ENCODE assay signal across 24 cellular contexts in genomic region chr1:106676021-106676420, GRCh38.
A peak's percentile ranks its signal among the peaks of the same experiment; 100 is the strongest.
DNase-seq lines count a peak whose midpoint lies in the region; ATAC-seq, FAIRE-seq and TF ChIP-seq lines count a peak whose summit lies in the region.
"Had no signal": no experiment of that assay in that cellular context is flagged by ENCODE, and none has a peak within 500 bp of the region (broad histone marks: within the 10 kb centered on the region; RNA-seq: fewer than 3 reads in every experiment).

No MANE protein-coding gene starts in this region.

- H3K4me3 Mint-ChIP-seq in GM23338: no peak overlapping the region
- H3K4me3 Mint-ChIP-seq: activated naive CD8-positive, alpha-beta T cell treated with anti-CD3 and anti-CD28 coated beads, Interleukin-2, amount 10 ng/mL, durations not matched to agents 7 days and 5 days; natural killer cell had no signal

- H3K4me3 ChIP-seq in GM23338: no peak overlapping the region
- peak overlapping the region; percentile 65 for H3K4me3 ChIP-seq in SK-N-MC
- H3K4me3 ChIP-seq in fibroblast of lung (replicated peaks in 1 of 4; ENCODE audit: control extremely low read depth in 1 of 4, insufficient read depth in 1 of 4, low read depth in 3 of 4, low read length in 4 of 4): no peak overlapping the region
- H3K4me3 ChIP-seq in gastroesophageal sphincter: no peak overlapping the region
- H3K4me3 ChIP-seq in osteoblast (ENCODE audit: insufficient read depth, low read length): no peak overlapping the region
- H3K4me3 ChIP-seq: hepatocyte, SJCRH30, vagina had no signal

- H3K27ac Mint-ChIP-seq in GM23338: no peak overlapping the region
- H3K27ac Mint-ChIP-seq: activated naive CD8-positive, alpha-beta T cell treated with anti-CD3 and anti-CD28 coated beads, Interleukin-2, amount 10 ng/mL, durations not matched to agents 7 days and 5 days; natural killer cell had no signal

- H3K79me2 ChIP-seq in GM23338 (replicated peaks; ENCODE audit: insufficient read depth) (no peaks in the 10 kb centered on the region), fibroblast of lung (ENCODE audit: control insufficient read depth, insufficient read depth, low read length) (no peaks in the 10 kb centered on the region), osteoblast (ENCODE audit: insufficient read depth, low read length) (no peaks in the 10 kb centered on the region)
- H3K79me2 ChIP-seq: hepatocyte had no signal

- no peaks in the 10 kb centered on the region for H3K9me3 Mint-ChIP-seq in GM23338

- FAIRE-seq in urothelium cell line (lab: Jason Lieb, UNC): no peak
- FAIRE-seq: keratinocyte, small intestine had no signal

- H3K9me2 ChIP-seq in GM23338 (ENCODE audit: insufficient read depth): no peaks in the 10 kb centered on the region

- no peaks in the 10 kb centered on the region for H3K27me3 Mint-ChIP-seq in GM23338 (ENCODE audit: insufficient read depth, low read depth, poor library complexity)
- H3K27me3 Mint-ChIP-seq: activated naive CD8-positive, alpha-beta T cell treated with anti-CD3 and anti-CD28 coated beads, Interleukin-2, amount 10 ng/mL, durations not matched to agents 7 days and 5 days had no signal

- no peaks in the 10 kb centered on the region for H3K4me1 ChIP-seq in GM23338 (ENCODE audit: insufficient read depth)
- H3K4me1 ChIP-seq in fibroblast of lung (ENCODE audit: control insufficient read depth, extremely low read depth, insufficient read depth, low read length): no peaks in the 10 kb centered on the region
- H3K4me1 ChIP-seq in gastroesophageal sphincter: no peaks in the 10 kb centered on the region
- no peaks in the 10 kb centered on the region for H3K4me1 ChIP-seq in osteoblast (ENCODE audit: insufficient read depth, low read length)
- H3K4me1 ChIP-seq: SJCRH30, vagina had no signal

- H2AFZ ChIP-seq in GM23338 (peak overlapping the region; percentile 60; the same call in 1 of the 2 replicates), fibroblast of lung (ENCODE audit: low read length) (no peak overlapping the region), osteoblast (ENCODE audit: low read length) (no peak overlapping the region)
- H2AFZ ChIP-seq: hepatocyte had no signal

- H3K4me2 ChIP-seq in GM23338: no peak overlapping the region
- no peak overlapping the region for H3K4me2 ChIP-seq in fibroblast of lung (ENCODE audit: extremely low read depth, insufficient read depth, low read length)
- no peak overlapping the region for H3K4me2 ChIP-seq in osteoblast (ENCODE audit: insufficient read depth, low read length)
- H3K4me2 ChIP-seq: hepatocyte had no signal

- no peaks in the 10 kb centered on the region for H3K27me3 ChIP-seq in GM23338 (ENCODE audit: insufficient read depth)
- H3K27me3 ChIP-seq in fibroblast of lung (ENCODE audit: control insufficient read depth, insufficient read depth, low read length): no peaks in the 10 kb centered on the region
- no peaks in the 10 kb centered on the region for H3K27me3 ChIP-seq in gastroesophageal sphincter
- no peaks in the 10 kb centered on the region for H3K27me3 ChIP-seq in osteoblast (ENCODE audit: insufficient read depth, low read length)
- H3K27me3 ChIP-seq: hepatocyte, SJCRH30, vagina had no signal

- DNase-seq in GM23338 (ENCODE audit: low spot score) (no peak), SK-N-MC (ENCODE audit: low read depth, low spot score) (peak; percentile 70), fibroblast of lung (ENCODE audit: low read depth in 2 of 2) (peak; percentile 30 to 74), urothelium cell line (ENCODE audit: low spot score) (peak; percentile 7), osteoblast (ENCODE audit: insufficient read length, low spot score, missing footprints) (no peak)
- DNase-seq: activated CD4-positive, alpha-beta T cell treated with anti-CD3 and anti-CD28 coated beads for 1 hour; activated naive CD8-positive, alpha-beta T cell treated with anti-CD3 and anti-CD28 coated beads, Interleukin-2, amount 10 ng/mL, durations not matched to agents 7 days and 5 days; C1 segment of cervical spinal cord; caudate nucleus; DMS153; mesenchymal stem cell; natural killer cell; NCI-H1048; NCI-H69; SJCRH30; small intestine; stimulated activated CD8-positive, alpha-beta memory T cell treated with anti-CD3 and anti-CD28 coated beads, Interleukin-4, amount 100 ng/mL, for 48 hours; T-helper 9 cell had no signal

- H3K4me1 Mint-ChIP-seq in GM23338: peaks cover 3% of the 10 kb centered on the region; the same call in 1 of the 3 replicates
- H3K4me1 Mint-ChIP-seq: activated naive CD8-positive, alpha-beta T cell treated with anti-CD3 and anti-CD28 coated beads, Interleukin-2, amount 10 ng/mL, durations not matched to agents 7 days and 5 days; natural killer cell had no signal

- H3K27ac ChIP-seq in GM23338 (ENCODE audit: low read depth) (no peak overlapping the region), SK-N-MC (peak overlapping the region; percentile 83), fibroblast of lung (ENCODE audit: insufficient read depth, low read length) (no peak overlapping the region), gastroesophageal sphincter (no peak overlapping the region), osteoblast (ENCODE audit: low read depth, low read length) (no peak overlapping the region)
- H3K27ac ChIP-seq: hepatocyte, SJCRH30, vagina had no signal

- H3K9me3 ChIP-seq in SK-N-MC (ENCODE audit: low read depth, low read length) (no peaks in the 10 kb centered on the region), fibroblast of lung (ENCODE audit: control insufficient read depth, insufficient read depth, low read depth, low read length) (no peaks in the 10 kb centered on the region), gastroesophageal sphincter (no peaks in the 10 kb centered on the region), osteoblast (ENCODE audit: low read depth, low read length) (no peaks in the 10 kb centered on the region)
- H3K9me3 ChIP-seq: SJCRH30, vagina had no signal

- H4K20me1 ChIP-seq in GM23338 (replicated peaks; ENCODE audit: insufficient read depth) (no peaks in the 10 kb centered on the region), fibroblast of lung (ENCODE audit: control insufficient read depth, extremely low read depth, insufficient read depth, low read length) (no peaks in the 10 kb centered on the region), osteoblast (ENCODE audit: insufficient read depth, low read length) (no peaks in the 10 kb centered on the region)

- no peak for ATAC-seq in GM23338
- ATAC-seq in gastroesophageal sphincter: no peak
- ATAC-seq in HG02798 (IDR thresholded peaks at IDR 0.05; ENCODE audit: poor library complexity, unreplicated experiment): no peak
- ATAC-seq: esophagus mucosa, natural killer cell had no signal

- 51 to 66% methylated on average over 2 of the region's 2 CpGs for WGBS in gastroesophageal sphincter (ENCODE audit: low coverage in 1 of 2), 2 donors

- H3F3A ChIP-seq in GM23338 (replicated peaks; ENCODE audit: low read depth): no peaks in the 10 kb centered on the region

- peak overlapping the region; percentile 1 for H3K9ac ChIP-seq in SK-N-MC (ENCODE audit: insufficient read length)
- H3K9ac ChIP-seq in fibroblast of lung (ENCODE audit: insufficient read depth, low read length): no peak overlapping the region

- H3K36me3 Mint-ChIP-seq in GM23338 (ENCODE audit: low read depth): no peaks in the 10 kb centered on the region
- H3K36me3 Mint-ChIP-seq: activated naive CD8-positive, alpha-beta T cell treated with anti-CD3 and anti-CD28 coated beads, Interleukin-2, amount 10 ng/mL, durations not matched to agents 7 days and 5 days; natural killer cell had no signal

- no peaks in the 10 kb centered on the region for H3K36me3 ChIP-seq in GM23338 (ENCODE audit: insufficient read depth)
- no peaks in the 10 kb centered on the region for H3K36me3 ChIP-seq in SK-N-MC (ENCODE audit: insufficient read depth, low read length)
- H3K36me3 ChIP-seq in fibroblast of lung (ENCODE audit: control insufficient read depth, insufficient read depth, low read length): no peaks in the 10 kb centered on the region
- no peaks in the 10 kb centered on the region for H3K36me3 ChIP-seq in gastroesophageal sphincter
- H3K36me3 ChIP-seq in osteoblast (ENCODE audit: insufficient read depth, low read length): no peaks in the 10 kb centered on the region
- H3K36me3 ChIP-seq: SJCRH30, vagina had no signal

- no peak for TF ChIP-seq POLR2A in gastroesophageal sphincter (IDR thresholded peaks at IDR 0.05)

- TF ChIP-seq CTCF in GM23338 (conservative IDR thresholded peaks at IDR 0.05; ENCODE audit: low read depth in 2 of 2): no peak
- no peak for TF ChIP-seq CTCF in fibroblast of lung (conservative IDR thresholded peaks at IDR 0.05 in 1 of 2, IDR thresholded peaks at IDR 0.05 in 1 of 2; ENCODE audit: low read depth in 1 of 2, low read length in 2 of 2)
- no peak for TF ChIP-seq CTCF in gastroesophageal sphincter (IDR thresholded peaks at IDR 0.05)
- no peak for TF ChIP-seq CTCF in osteoblast (IDR thresholded peaks at IDR 0.05; ENCODE audit: extremely low read depth, low read depth, low read length)

- TF ChIP-seq EP300 in gastroesophageal sphincter (IDR thresholded peaks at IDR 0.05): no peak

TF ChIP-seq in GM23338, 12 proteins besides CTCF, POLR2A, EP300 and RAD21 (continues in another document):
- TF ChIP-seq NANOG (IDR thresholded peaks at IDR 0.05; ENCODE audit: borderline replicate concordance) (no peak), CREB1 (CRISPR knock-in tag; IDR thresholded peaks at IDR 0.05; ENCODE audit: low read depth) (no peak), ZNF331 (CRISPR knock-in tag; IDR thresholded peaks at IDR 0.05; ENCODE audit: low read depth) (no peak), EZH2phosphoT487 (IDR thresholded peaks at IDR 0.05; ENCODE audit: unreplicated experiment) (no peak), ZNF114 (CRISPR knock-in tag; IDR thresholded peaks at IDR 0.05) (no peak), STAT1 (IDR thresholded peaks at IDR 0.05; ENCODE audit: unreplicated experiment) (no peak), POLR2AphosphoS5 (IDR thresholded peaks at IDR 0.05; ENCODE audit: low read depth) (no peak), ETS1 (IDR thresholded peaks at IDR 0.05) (no peak)

Comparison
In these comparisons a context has a peak if more than half of its experiments do, and no peak if none do; other contexts are left out.
1. DNase-seq: peak in SK-N-MC (single experiment), fibroblast of lung (2 of 2) and urothelium cell line (single experiment); none in GM23338 (single experiment) and osteoblast (single experiment).